8 cellular contexts compared by ENCODE assay signal in the genomic region with DNA sequence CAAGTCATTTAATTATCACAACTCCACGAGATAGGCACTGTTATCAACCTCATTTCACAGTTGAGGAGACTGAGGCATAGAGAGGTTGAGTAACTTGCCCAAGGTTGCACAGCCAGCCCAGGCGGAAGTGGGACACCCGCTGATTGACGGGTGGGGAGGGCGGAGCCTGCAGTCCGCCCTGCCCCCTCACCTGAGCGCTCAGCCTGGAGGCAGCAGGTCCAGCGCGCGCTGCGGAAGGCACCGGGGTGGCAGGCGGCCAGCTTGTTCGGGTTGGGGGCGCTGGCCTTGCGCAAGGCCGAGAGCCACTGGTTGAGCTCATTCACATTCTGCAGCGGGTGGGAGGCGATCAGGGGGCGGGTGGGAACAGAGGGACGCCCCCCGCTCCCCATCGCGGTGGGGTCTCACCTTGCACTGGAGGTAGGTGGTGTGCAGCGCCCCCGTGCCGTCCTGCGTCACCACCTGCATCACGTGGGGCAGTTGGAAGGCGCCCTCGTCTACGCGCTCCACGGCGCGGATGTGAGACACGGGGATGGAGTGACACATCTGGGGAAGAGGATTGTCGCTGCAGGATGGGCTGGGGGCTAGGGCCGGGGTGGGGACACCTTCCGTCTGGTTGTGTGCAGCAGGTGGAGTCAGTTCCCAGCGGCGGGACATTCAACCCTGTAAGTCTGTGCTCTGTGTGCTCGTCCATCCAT. TPM values are rescaled to one million over a fixed set of nuclear protein-coding genes. Genes with fewer than 3 reads are reported as not detected.
DNase-seq lines count a peak whose midpoint lies in the region; ATAC-seq and TF ChIP-seq lines count a peak whose summit lies in the region.

No MANE protein-coding gene starts in this region.

- H3K9me3 Mint-ChIP-seq in activated CD8-positive, alpha-beta T cell treated with anti-CD3 and anti-CD28 coated beads for 36 hours: no peaks in the 10 kb centered on the region

- DNase-seq in activated CD8-positive, alpha-beta T cell treated with anti-CD3 and anti-CD28 coated beads for 36 hours: peak; percentile 81
- DNase-seq in germinal center (ENCODE audit: low spot score) (peak; percentile 87), NCI-H146 treated with DMSO at 0.1 percent for 48 hours (lab: John Stamatoyannopoulos, UW; ENCODE audit: unreplicated experiment) (no peak), NCI-H748 (lab: John Stamatoyannopoulos, UW; ENCODE audit: unreplicated experiment) (no peak), NCI-H1694 treated with DMSO at 0.1 percent for 48 hours (lab: John Stamatoyannopoulos, UW) (no peak), NCI-H2227 treated with DMSO at 0.1 percent for 48 hours (lab: John Stamatoyannopoulos, UW) (no peak)
- peak; percentile 53 to 59 for DNase-seq in stimulated activated CD4-positive, alpha-beta T cell treated with anti-CD3 and anti-CD28 coated beads, Interleukin-4, amount 100 ng/mL, for 48 hours (ENCODE audit: low read depth in 2 of 2)

- H3K36me3 Mint-ChIP-seq in activated CD8-positive, alpha-beta T cell treated with anti-CD3 and anti-CD28 coated beads for 36 hours (ENCODE audit: low read depth): no peaks in the 10 kb centered on the region

- CTCF ChIA-PET in activated CD8-positive, alpha-beta T cell treated with anti-CD3 and anti-CD28 coated beads for 36 hours (lab: Charles Lee): interaction anchor here (0.9 to 2.2 kb wide), 6 partner anchors 14 to 111 kb away, joined by 3 to 7 read pairs (median 4); a partner anchor contains a TSS

- peak; percentile 54 for ATAC-seq in HG02588 (IDR thresholded peaks at IDR 0.05; ENCODE audit: unreplicated experiment)
- ATAC-seq in activated CD8-positive, alpha-beta T cell treated with anti-CD3 and anti-CD28 coated beads for 36 hours: peak; percentile 97

- H3K27me3 Mint-ChIP-seq in activated CD8-positive, alpha-beta T cell treated with anti-CD3 and anti-CD28 coated beads for 36 hours: no peaks in the 10 kb centered on the region

- TF ChIP-seq CTCF in activated CD8-positive, alpha-beta T cell treated with anti-CD3 and anti-CD28 coated beads for 36 hours (IDR thresholded peaks at IDR 0.05): no peak

- POLR2A ChIA-PET in activated CD8-positive, alpha-beta T cell treated with anti-CD3 and anti-CD28 coated beads for 36 hours (lab: Charles Lee): interaction anchor here (1.1 kb wide), 1 partner anchor 53 kb away, joined by 3 read pairs; no protein-coding TSS in a partner anchor

- H3K4me3 Mint-ChIP-seq in activated CD8-positive, alpha-beta T cell treated with anti-CD3 and anti-CD28 coated beads for 36 hours: peak overlapping the region; percentile 57

- intact Hi-C loops in activated CD8-positive, alpha-beta T cell treated with anti-CD3 and anti-CD28 coated beads for 36 hours (cut with micrococcal nuclease): no loop called here

- H3K27ac Mint-ChIP-seq in activated CD8-positive, alpha-beta T cell treated with anti-CD3 and anti-CD28 coated beads for 36 hours: no peak overlapping the region

- H3K4me1 Mint-ChIP-seq in activated CD8-positive, alpha-beta T cell treated with anti-CD3 and anti-CD28 coated beads for 36 hours (ENCODE audit: low read depth): peaks cover 10% of the 10 kb centered on the region

RNA-seq across cellular contexts. Expression of a gene that starts 31.7 kb away (rescaled TPM):
- 10 to 100 TPM in 1 of 2 experiments, 1 to 10 TPM in 1; 9.8 to 12.4 TPM for total RNA-seq in activated CD8-positive, alpha-beta T cell treated with anti-CD3 and anti-CD28 coated beads for 36 hours

RNA-seq across cellular contexts. Expression of a gene that starts 45.6 kb away (rescaled TPM):
- 1 to 10 TPM; 1.7 to 1.9 TPM for total RNA-seq in activated CD8-positive, alpha-beta T cell treated with anti-CD3 and anti-CD28 coated beads for 36 hours

RNA-seq across cellular contexts. Expression of a gene that starts 47.4 kb away (rescaled TPM):
- 1 to 10 TPM; 2.9 to 3.4 TPM for total RNA-seq in activated CD8-positive, alpha-beta T cell treated with anti-CD3 and anti-CD28 coated beads for 36 hours

Comparison
In these comparisons a context has a peak if more than half of its experiments do, and no peak if none do; other contexts are left out.
1. DNase-seq: peak in activated CD8-positive, alpha-beta T cell treated with anti-CD3 and anti-CD28 coated beads for 36 hours (single experiment), germinal center (single experiment) and stimulated activated CD4-positive, alpha-beta T cell treated with anti-CD3 and anti-CD28 coated beads, Interleukin-4, amount 100 ng/mL, for 48 hours (2 of 2); none in NCI-H146 treated with DMSO at 0.1 percent for 48 hours (single experiment), NCI-H748 (single experiment), NCI-H1694 treated with DMSO at 0.1 percent for 48 hours (single experiment) and NCI-H2227 treated with DMSO at 0.1 percent for 48 hours (single experiment).